In genomic region chr4:144514736-144515135, GRCh38 we compare ENCODE assay signal across 27 cellular contexts.
"Had no signal": no experiment of that assay in that cellular context is flagged by ENCODE, and none has a peak within 500 bp of the region (broad histone marks: within the 10 kb centered on the region; RNA-seq: fewer than 3 reads in every experiment).

No MANE protein-coding gene starts in this region.

- DNase-seq: naive thymus-derived CD4-positive, alpha-beta T cell; natural killer cell; nucleus accumbens; pancreas; retina; right cardiac atrium; right lobe of liver; sigmoid colon; small intestine; stimulated activated CD4-positive, alpha-beta T cell treated with anti-CD3 and anti-CD28 coated beads, Interleukin-15, amount 100 ng/mL, for 24 hours; stimulated activated CD4-positive, alpha-beta T cell treated with anti-CD3 and anti-CD28 coated beads, Interleukin-2, amount 100 ng/mL, for 24 hours; stimulated activated CD4-positive, alpha-beta T cell treated with anti-CD3 and anti-CD28 coated beads, Interleukin-2, amount 100 ng/mL, for 48 hours; stimulated activated CD4-positive, alpha-beta T cell treated with anti-CD3 and anti-CD28 coated beads, Interleukin-4, amount 100 ng/mL, for 24 hours; stimulated activated naive B cell treated with anti-CD40 and anti-IgM and Interleukin-4, amounts not matched to agents 10 μg/mL and 1 μg/mL and 100 μg/mL, for 72 hours; stimulated activated naive CD4-positive, alpha-beta T cell treated with Interleukin-2 at 50 U/mL for 16 hours; stomach; thyroid gland; trophoblast cell; upper lobe of right lung had no signal

- H3K4me1 Mint-ChIP-seq: naive thymus-derived CD4-positive, alpha-beta T cell; natural killer cell; nephron; stimulated activated effector memory CD8-positive, alpha-beta T cell treated with anti-CD3 and anti-CD28 coated beads, Interleukin-12 subunit alpha, Interleukin-12 subunit beta, amount 100 ng/mL, for 72 hours; stimulated activated naive B cell treated with anti-CD40 and anti-IgM and Interleukin-4, amounts not matched to agents 10 μg/mL and 1 μg/mL and 100 μg/mL, for 72 hours had no signal

- H3K36me3 Mint-ChIP-seq: naive thymus-derived CD4-positive, alpha-beta T cell; natural killer cell; stimulated activated effector memory CD8-positive, alpha-beta T cell treated with anti-CD3 and anti-CD28 coated beads, Interleukin-12 subunit alpha, Interleukin-12 subunit beta, amount 100 ng/mL, for 72 hours; stimulated activated naive B cell treated with anti-CD40 and anti-IgM and Interleukin-4, amounts not matched to agents 10 μg/mL and 1 μg/mL and 100 μg/mL, for 72 hours had no signal

- H3K27ac ChIP-seq: neutrophil, pancreas, prostate gland, right lobe of liver, sigmoid colon, stomach, thoracic aorta, thyroid gland, tibial nerve, upper lobe of right lung, vagina had no signal

- H3K4me3 ChIP-seq: pancreas, prostate gland, right lobe of liver, sigmoid colon, stomach, thoracic aorta, thyroid gland, tibial nerve, upper lobe of right lung, vagina had no signal

- H3K4me3 Mint-ChIP-seq: naive thymus-derived CD4-positive, alpha-beta T cell; natural killer cell; nephron; stimulated activated effector memory CD8-positive, alpha-beta T cell treated with anti-CD3 and anti-CD28 coated beads, Interleukin-12 subunit alpha, Interleukin-12 subunit beta, amount 100 ng/mL, for 72 hours; stimulated activated naive B cell treated with anti-CD40 and anti-IgM and Interleukin-4, amounts not matched to agents 10 μg/mL and 1 μg/mL and 100 μg/mL, for 72 hours; stimulated activated naive CD8-positive, alpha-beta T cell treated with anti-CD3 and anti-CD28 coated beads, Interleukin-15, Interleukin-2, amounts not matched to agents 100 ng/mL and 50 ng/mL, for 24 hours had no signal

- H3K9me3 ChIP-seq: neutrophil, pancreas, prostate gland, right lobe of liver, sigmoid colon, stomach, thoracic aorta, thyroid gland, tibial nerve, upper lobe of right lung, vagina had no signal

- H3K27me3 Mint-ChIP-seq: stimulated activated naive CD8-positive, alpha-beta T cell treated with anti-CD3 and anti-CD28 coated beads, Interleukin-15, Interleukin-2, amounts not matched to agents 100 ng/mL and 50 ng/mL, for 24 hours had no signal

- H3K27me3 ChIP-seq: neutrophil, pancreas, right lobe of liver, sigmoid colon, stomach, thyroid gland, tibial nerve, upper lobe of right lung, vagina had no signal

- H3K4me1 ChIP-seq: pancreas, prostate gland, right lobe of liver, stomach, thyroid gland, tibial nerve, upper lobe of right lung, vagina had no signal

- ATAC-seq: naive thymus-derived CD4-positive, alpha-beta T cell; natural killer cell; pancreas; right cardiac atrium; right lobe of liver; stimulated activated effector memory CD8-positive, alpha-beta T cell treated with anti-CD3 and anti-CD28 coated beads, Interleukin-12 subunit alpha, Interleukin-12 subunit beta, amount 100 ng/mL, for 72 hours; stimulated activated naive B cell treated with anti-CD40 and anti-IgM and Interleukin-4, amounts not matched to agents 10 μg/mL and 1 μg/mL and 100 μg/mL, for 72 hours; upper lobe of right lung had no signal

- H3K9me3 Mint-ChIP-seq: nephron; stimulated activated naive B cell treated with anti-CD40 and anti-IgM and Interleukin-4, amounts not matched to agents 10 μg/mL and 1 μg/mL and 100 μg/mL, for 72 hours; stimulated activated naive CD8-positive, alpha-beta T cell treated with anti-CD3 and anti-CD28 coated beads, Interleukin-15, Interleukin-2, amounts not matched to agents 100 ng/mL and 50 ng/mL, for 24 hours had no signal

- H3K27ac Mint-ChIP-seq: naive thymus-derived CD4-positive, alpha-beta T cell; natural killer cell; nephron; stimulated activated effector memory CD8-positive, alpha-beta T cell treated with anti-CD3 and anti-CD28 coated beads, Interleukin-12 subunit alpha, Interleukin-12 subunit beta, amount 100 ng/mL, for 72 hours; stimulated activated naive B cell treated with anti-CD40 and anti-IgM and Interleukin-4, amounts not matched to agents 10 μg/mL and 1 μg/mL and 100 μg/mL, for 72 hours; stimulated activated naive CD8-positive, alpha-beta T cell treated with anti-CD3 and anti-CD28 coated beads, Interleukin-15, Interleukin-2, amounts not matched to agents 100 ng/mL and 50 ng/mL, for 24 hours had no signal

- H3K36me3 ChIP-seq: neutrophil, pancreas, prostate gland, right lobe of liver, sigmoid colon, stomach, thoracic aorta, thyroid gland, tibial nerve, upper lobe of right lung, vagina had no signal
